3 cellular contexts compared by ENCODE assay signal in genomic region chr10:54463644-54464043, GRCh38.
TF ChIP-seq lines count a peak whose summit lies in the region.

No MANE protein-coding gene starts in this region.

TF ChIP-seq in HEK293T, 16 proteins besides CTCF, POLR2A, EP300 and RAD21:
- TF ChIP-seq ZNF384 (IDR thresholded peaks at IDR 0.05) (peak; percentile 66), ELF4 (IDR thresholded peaks at IDR 0.05) (no peak)

TF ChIP-seq in IMR-90, 13 proteins besides CTCF, POLR2A, EP300 and RAD21:
- TF ChIP-seq CEBPB (IDR thresholded peaks at IDR 0.05; ENCODE audit: low read depth, low read length) (no peak), SMC3 (IDR thresholded peaks at IDR 0.05; ENCODE audit: low read depth, low read length) (no peak)

TF ChIP-seq in H1, 55 proteins besides CTCF, POLR2A, EP300 and RAD21:
- TF ChIP-seq TAF7 (optimal IDR thresholded peaks at IDR 0.05; ENCODE audit: borderline replicate concordance, low read depth, low read length) (no peak), FOSL1 (IDR thresholded peaks at IDR 0.05; ENCODE audit: insufficient read depth, low read depth, low read length) (no peak), CEBPB (IDR thresholded peaks at IDR 0.05; ENCODE audit: low read depth, low read length) (no peak), RFX5 (IDR thresholded peaks at IDR 0.05; ENCODE audit: borderline replicate concordance, low read depth, low read length) (no peak), USF2 (IDR thresholded peaks at IDR 0.05; ENCODE audit: low read length) (no peak)
- TF ChIP-seq, protein P1, sequence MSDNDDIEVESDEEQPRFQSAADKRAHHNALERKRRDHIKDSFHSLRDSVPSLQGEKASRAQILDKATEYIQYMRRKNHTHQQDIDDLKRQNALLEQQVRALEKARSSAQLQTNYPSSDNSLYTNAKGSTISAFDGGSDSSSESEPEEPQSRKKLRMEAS (IDR thresholded peaks at IDR 0.05): no peak
